In the genomic region with DNA sequence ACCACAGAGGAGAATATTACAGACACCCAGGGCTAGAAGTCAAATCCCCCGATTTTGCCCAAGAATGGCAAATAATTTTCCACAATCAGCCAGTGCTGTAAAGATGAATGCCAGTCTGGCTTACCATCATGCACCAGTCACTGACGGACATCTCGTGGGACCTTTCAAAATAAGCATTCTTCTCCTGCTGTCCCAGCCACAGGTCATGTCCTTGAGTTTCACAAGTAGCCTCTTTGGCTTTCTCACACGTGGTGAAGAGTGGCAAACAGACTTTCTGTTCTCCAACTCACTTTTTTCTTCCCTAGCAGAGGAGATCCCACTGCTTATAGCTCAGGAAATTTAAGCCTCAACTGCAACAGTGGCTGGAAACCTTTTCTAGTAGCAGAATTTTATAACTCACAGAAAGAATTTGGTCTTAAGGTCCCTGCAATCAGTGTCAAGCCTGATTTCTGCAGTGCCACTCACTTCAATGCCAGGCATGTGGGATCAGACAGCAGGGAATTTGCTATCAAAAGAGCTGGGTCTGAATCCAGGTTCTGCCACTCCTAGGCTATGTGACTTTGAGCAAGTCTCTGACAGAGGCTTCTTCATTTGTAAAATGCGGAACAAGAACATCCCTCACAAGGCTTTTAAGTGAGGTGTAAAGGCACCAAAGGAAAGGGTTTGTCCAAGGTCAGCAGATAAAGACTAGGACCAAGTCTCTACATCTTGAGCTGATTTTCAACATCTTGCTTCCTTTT, we compare ENCODE assay signal across 9 cellular contexts. TPM values are rescaled to one million over a fixed set of nuclear protein-coding genes. Genes with fewer than 3 reads are reported as not detected.
DNase-seq lines count a peak whose midpoint lies in the region; ATAC-seq, FAIRE-seq and TF ChIP-seq lines count a peak whose summit lies in the region.
"Had no signal": no experiment of that assay in that cellular context is flagged by ENCODE, and none has a peak within 500 bp of the region (broad histone marks: within the 10 kb centered on the region; RNA-seq: fewer than 3 reads in every experiment).

No MANE protein-coding gene starts in this region.

- DNase-seq in activated naive CD4-positive, alpha-beta T cell treated with anti-CD3 and anti-CD28 coated beads, Interleukin-2, amount 10 ng/mL, durations not matched to agents 7 days and 5 days = no peak
- DNase-seq in activated naive CD4-positive, alpha-beta T cell treated with anti-CD3 and anti-CD28 coated beads, Interleukin-2, amount 50 U/mL, for 72 hours (ENCODE audit: low spot score in 2 of 2) = no peak
- DNase-seq in memory B cell (ENCODE audit: low spot score in 2 of 2) (no peak), tibial nerve (ENCODE audit: low spot score in 2 of 2) (no peak), HTR-8/SVneo (ENCODE audit: insufficient read length, low spot score) (no peak), SK-N-DZ (ENCODE audit: low spot score) (no peak)

- peaks cover 69% of the 10 kb centered on the region for H3K36me3 Mint-ChIP-seq in activated naive CD4-positive, alpha-beta T cell treated with anti-CD3 and anti-CD28 coated beads, Interleukin-2, amount 10 ng/mL, durations not matched to agents 7 days and 5 days
- peaks cover 17 to 34% of the 10 kb centered on the region in 2 donors for H3K36me3 Mint-ChIP-seq in activated naive CD4-positive, alpha-beta T cell treated with anti-CD3 and anti-CD28 coated beads, Interleukin-2, amount 50 U/mL, for 72 hours
- H3K36me3 Mint-ChIP-seq in activated naive CD8-positive, alpha-beta T cell = peaks cover 7% of the 10 kb centered on the region
- H3K36me3 Mint-ChIP-seq in memory B cell = peaks cover 21% of the 10 kb centered on the region

- TF ChIP-seq POLR2A in tibial nerve (IDR thresholded peaks at IDR 0.05) = no peak

- H3K4me3 ChIP-seq in tibial nerve = peak overlapping the region in 1 of 4 donors; percentile 80

- no peaks in the 10 kb centered on the region for H3K9me3 Mint-ChIP-seq in activated naive CD4-positive, alpha-beta T cell treated with anti-CD3 and anti-CD28 coated beads, Interleukin-2, amount 10 ng/mL, durations not matched to agents 7 days and 5 days
- no peaks in the 10 kb centered on the region for H3K9me3 Mint-ChIP-seq in activated naive CD4-positive, alpha-beta T cell treated with anti-CD3 and anti-CD28 coated beads, Interleukin-2, amount 50 U/mL, for 72 hours
- no peaks in the 10 kb centered on the region for H3K9me3 Mint-ChIP-seq in activated naive CD8-positive, alpha-beta T cell (ENCODE audit: low read depth)
- H3K9me3 Mint-ChIP-seq in memory B cell = no peaks in the 10 kb centered on the region

- H3K27ac Mint-ChIP-seq in activated naive CD4-positive, alpha-beta T cell treated with anti-CD3 and anti-CD28 coated beads, Interleukin-2, amount 10 ng/mL, durations not matched to agents 7 days and 5 days = peak overlapping the region; percentile 99
- peak overlapping the region in 1 of 2 donors; percentile 93 for H3K27ac Mint-ChIP-seq in activated naive CD4-positive, alpha-beta T cell treated with anti-CD3 and anti-CD28 coated beads, Interleukin-2, amount 50 U/mL, for 72 hours
- H3K27ac Mint-ChIP-seq in activated naive CD8-positive, alpha-beta T cell = peak overlapping the region; percentile 99
- H3K27ac Mint-ChIP-seq in memory B cell = peak overlapping the region; percentile 100

- CTCF ChIA-PET in activated naive CD4-positive, alpha-beta T cell treated with anti-CD3 and anti-CD28 coated beads, Interleukin-2, amount 10 ng/mL, durations not matched to agents 7 days and 5 days (lab: Charles Lee) = interaction anchor here (0.9 to 5.2 kb wide), 6 partner anchors 9 to 181 kb away, joined by 3 to 29 read pairs (median 4); a partner anchor contains a TSS

- no peaks in the 10 kb centered on the region for H3K9me3 ChIP-seq in tibial nerve

- peaks cover 4% of the 10 kb centered on the region for H3K27me3 Mint-ChIP-seq in activated naive CD4-positive, alpha-beta T cell treated with anti-CD3 and anti-CD28 coated beads, Interleukin-2, amount 10 ng/mL, durations not matched to agents 7 days and 5 days
- H3K27me3 Mint-ChIP-seq in activated naive CD8-positive, alpha-beta T cell = no peaks in the 10 kb centered on the region
- H3K27me3 Mint-ChIP-seq in memory B cell = no peaks in the 10 kb centered on the region

- WGBS in tibial nerve, 2 donors = 46 to 49% methylated on average over 5 of the region's 5 CpGs

- peak in 1 of 2 donors; percentile 14 for TF ChIP-seq EP300 in tibial nerve (IDR thresholded peaks at IDR 0.05)

- H3K4me1 Mint-ChIP-seq in activated naive CD4-positive, alpha-beta T cell treated with anti-CD3 and anti-CD28 coated beads, Interleukin-2, amount 10 ng/mL, durations not matched to agents 7 days and 5 days = peaks cover 77% of the 10 kb centered on the region
- H3K4me1 Mint-ChIP-seq in activated naive CD8-positive, alpha-beta T cell (ENCODE audit: low read depth) = peaks cover 77% of the 10 kb centered on the region
- H3K4me1 Mint-ChIP-seq in memory B cell = peaks cover 34% of the 10 kb centered on the region

- H3K4me1 ChIP-seq in tibial nerve = peaks cover 0 to 78% (median 61%) of the 10 kb centered on the region in 4 donors

- no peaks in the 10 kb centered on the region for H3K27me3 ChIP-seq in tibial nerve

- TF ChIP-seq CTCF in tibial nerve (IDR thresholded peaks at IDR 0.05) = no peak

- ATAC-seq in activated naive CD4-positive, alpha-beta T cell treated with anti-CD3 and anti-CD28 coated beads, Interleukin-2, amount 50 U/mL, for 72 hours = no peak
- ATAC-seq in memory B cell (ENCODE audit: low read depth) = no peak
- no peak for ATAC-seq in GM21528 (IDR thresholded peaks at IDR 0.05; ENCODE audit: low FRiP score, unreplicated experiment)

- H3K27ac ChIP-seq in tibial nerve = peak overlapping the region; percentile 92 to 99 (median 98)

- peaks cover 0 to 58% (median 27%) of the 10 kb centered on the region in 3 donors for H3K36me3 ChIP-seq in tibial nerve

- H3K4me3 Mint-ChIP-seq in activated naive CD4-positive, alpha-beta T cell treated with anti-CD3 and anti-CD28 coated beads, Interleukin-2, amount 10 ng/mL, durations not matched to agents 7 days and 5 days = peak overlapping the region; percentile 99
- peak overlapping the region; percentile 97 for H3K4me3 Mint-ChIP-seq in activated naive CD8-positive, alpha-beta T cell
- peak overlapping the region; percentile 97 for H3K4me3 Mint-ChIP-seq in memory B cell

- FAIRE-seq in HTR-8/SVneo (lab: Jason Lieb, UNC) = no peak
- FAIRE-seq: endometrium had no signal

RNA-seq across cellular contexts. Expression of a gene that starts 3.6 kb away (rescaled TPM):
- 10 to 100 TPM; 20.0 to 20.8 TPM for total RNA-seq in activated naive CD4-positive, alpha-beta T cell treated with anti-CD3 and anti-CD28 coated beads, Interleukin-2, amount 50 U/mL, for 72 hours
- total RNA-seq in tibial nerve = 100 to 1,000 TPM in 1 of 4 donors, 10 to 100 TPM in 3; 54.8 to 106 (median 80.5) TPM
- 9.4 and 10.6 TPM in 2 replicates for polyA plus RNA-seq in SK-N-DZ (2014; cell fraction: cytosol; rRNA removed)
- 10.7 and 12.1 TPM in 2 replicates for polyA plus RNA-seq in SK-N-DZ (2014; cell fraction: nucleus; rRNA removed)

RNA-seq across cellular contexts. Expression of a gene that starts 57.5 kb away (rescaled TPM):
- 10 to 100 TPM; 23.5 to 32.3 TPM for total RNA-seq in activated naive CD4-positive, alpha-beta T cell treated with anti-CD3 and anti-CD28 coated beads, Interleukin-2, amount 50 U/mL, for 72 hours
- total RNA-seq in tibial nerve = 10 to 100 TPM; 27.1 to 33.5 (median 31.3) TPM
- polyA plus RNA-seq in SK-N-DZ (2014; cell fraction: cytosol; rRNA removed) = 33.7 and 43.1 TPM in 2 replicates
- polyA plus RNA-seq in SK-N-DZ (2014; cell fraction: nucleus; rRNA removed) = 37.7 and 39.1 TPM in 2 replicates
